ENCODE assay signal across 9 cellular contexts in the genomic region with DNA sequence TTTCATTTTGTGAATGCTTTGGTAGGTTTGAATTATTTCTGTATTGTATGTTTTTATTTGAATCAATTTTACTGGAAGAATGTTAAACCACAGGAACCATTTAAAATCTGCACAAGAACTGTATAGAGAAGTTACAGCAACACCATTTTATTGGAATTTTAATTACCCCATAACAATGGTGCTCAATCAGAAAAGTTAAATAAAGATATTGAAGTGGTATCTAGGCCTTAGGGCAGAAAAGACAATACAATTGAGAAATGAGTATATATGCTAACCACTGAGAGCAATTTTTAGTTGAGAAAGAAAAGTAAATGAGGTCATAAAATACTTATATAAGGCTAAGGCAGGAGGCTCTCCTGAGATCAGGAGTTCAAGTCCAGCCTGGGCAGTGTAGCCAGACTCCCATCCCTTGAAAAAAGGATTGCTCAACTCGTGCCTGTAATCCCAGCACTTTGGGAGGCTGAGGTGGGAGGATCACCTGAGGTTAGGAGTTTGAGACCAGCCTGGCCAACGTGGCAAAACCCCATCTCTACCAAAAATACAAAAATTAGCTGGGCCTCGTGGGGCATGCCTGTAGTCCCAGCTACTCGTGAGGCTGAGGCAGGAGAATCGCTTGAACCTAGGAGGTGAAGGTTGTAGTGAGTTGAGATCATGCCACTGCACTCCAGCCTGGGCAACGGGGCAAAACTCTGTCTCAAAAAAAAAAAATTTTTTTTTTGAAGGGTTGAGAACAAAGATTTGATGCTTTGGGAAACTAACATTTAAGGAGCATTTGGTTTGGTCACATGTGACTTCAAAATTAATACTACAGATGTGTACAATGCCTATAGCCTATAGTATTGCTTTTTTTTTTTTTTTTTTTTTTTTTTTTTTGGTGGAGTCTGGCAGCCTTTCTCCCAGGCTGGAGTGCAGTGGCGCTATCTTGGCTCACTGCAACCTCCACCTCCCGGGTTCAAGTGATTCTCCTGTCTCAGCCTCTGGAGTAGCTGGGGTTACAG. TPM values are rescaled to one million over a fixed set of nuclear protein-coding genes. Genes with fewer than 3 reads are reported as not detected.
DNase-seq lines count a peak whose midpoint lies in the region; ATAC-seq and TF ChIP-seq lines count a peak whose summit lies in the region.
"Had no signal": no experiment of that assay in that cellular context is flagged by ENCODE, and none has a peak within 500 bp of the region (broad histone marks: within the 10 kb centered on the region; RNA-seq: fewer than 3 reads in every experiment).

No MANE protein-coding gene starts in this region.

- H3K9me3 Mint-ChIP-seq in brain: no peaks in the 10 kb centered on the region

- H3K4me1 Mint-ChIP-seq in brain: peaks cover 38% of the 10 kb centered on the region

- H4K20me1 ChIP-seq in SK-N-SH (ENCODE audit: insufficient read depth) (peaks cover 15% of the 10 kb centered on the region; the same call in 1 of the 2 replicates), OCI-LY7 (ENCODE audit: insufficient read depth, low read length) (peaks cover 10% of the 10 kb centered on the region; the same call in 1 of the 2 replicates)

- H3K4me2 ChIP-seq in SK-N-SH: peak overlapping the region; percentile 85
- peak overlapping the region; percentile 99 for H3K4me2 ChIP-seq in OCI-LY7 (ENCODE audit: low read length)

- H3K9me3 ChIP-seq in SK-N-SH (no peaks in the 10 kb centered on the region), OCI-LY7 (ENCODE audit: low read length) (0 out of 2 replicates have a peak, but pooled peaks cover 4% of the 10 kb centered on the region), psoas muscle (no peaks in the 10 kb centered on the region)

- intact Hi-C loops in OCI-LY7 (cut with micrococcal nuclease; ENCODE audit: unreplicated experiment) (no loop called here), psoas muscle (cut with DNase I) (no loop called here)

- CTCF ChIA-PET in SK-N-SH (lab: Yijun Ruan, JAX): no interaction called here
- CTCF ChIA-PET in OCI-LY7 (lab: Charles Lee; ENCODE audit: unreplicated experiment): no interaction called here

- ATAC-seq in SK-N-SH treated with all-trans-retinoic acid at 6 μM for 48 hours: no peak
- no peak for ATAC-seq in psoas muscle
- no peak for ATAC-seq in HG02571 (IDR thresholded peaks at IDR 0.05; ENCODE audit: unreplicated experiment)
- no peak for ATAC-seq in HG03432 (IDR thresholded peaks at IDR 0.05; ENCODE audit: unreplicated experiment)

- peak overlapping the region; percentile 93; the same call in 1 of the 2 replicates for H3K9ac ChIP-seq in SK-N-SH

- no peak for TF ChIP-seq CTCF in SK-N-SH (IDR thresholded peaks at IDR 0.05)
- TF ChIP-seq CTCF in OCI-LY7 (conservative IDR thresholded peaks at IDR 0.05; ENCODE audit: low read length): no peak
- TF ChIP-seq CTCF in brain (conservative IDR thresholded peaks at IDR 0.05): no peak
- TF ChIP-seq CTCF in psoas muscle (IDR thresholded peaks at IDR 0.05): no peak

- peak overlapping the region; percentile 10 to 95 (median 71) for H3K27ac Mint-ChIP-seq in brain

- no peak for TF ChIP-seq EP300 in SK-N-SH (IDR thresholded peaks at IDR 0.05; ENCODE audit: borderline replicate concordance in 1 of 2, low read depth in 1 of 2, low read length in 1 of 2)

- H3K9me2 ChIP-seq in SK-N-SH (no peaks in the 10 kb centered on the region), OCI-LY7 (ENCODE audit: insufficient read depth, low read length) (no peaks in the 10 kb centered on the region)

- peaks cover 4% of the 10 kb centered on the region for H3K27me3 Mint-ChIP-seq in brain

- H3K27me3 ChIP-seq in SK-N-SH (ENCODE audit: insufficient read depth) (no peaks in the 10 kb centered on the region), psoas muscle (ENCODE audit: insufficient read depth in 3 of 3, low read length in 2 of 3) (no peaks in the 10 kb centered on the region)

- DNase-seq in SK-N-SH (no peak), OCI-LY7 (ENCODE audit: low spot score) (no peak), psoas muscle (no peak), COR-L47 (lab: John Stamatoyannopoulos, UW) (no peak)
- DNase-seq: NCI-H526 had no signal

- H3K36me3 ChIP-seq in SK-N-SH (replicated peaks in 1 of 2; ENCODE audit: control insufficient read depth in 1 of 2, insufficient read depth in 2 of 2, low read length in 1 of 2): no peaks in the 10 kb centered on the region
- peaks cover 22% of the 10 kb centered on the region for H3K36me3 ChIP-seq in OCI-LY7 (ENCODE audit: insufficient read depth, low read length)
- H3K36me3 ChIP-seq in psoas muscle (ENCODE audit: insufficient read depth in 1 of 2, low read depth in 1 of 2): no peaks in the 10 kb centered on the region

- peaks cover 11% of the 10 kb centered on the region for H3F3A ChIP-seq in SK-N-SH (replicated peaks; ENCODE audit: insufficient read depth)

- 91% methylated on average over 8 of the region's 8 CpGs for WGBS in SK-N-SH (ENCODE audit: low lambda C conversion rate)
- 85% methylated on average over 8 of the region's 8 CpGs for WGBS in psoas muscle, 3 donors

- H3K4me3 ChIP-seq in SK-N-SH (ENCODE audit: low read depth in 2 of 2, low read length in 1 of 2) (no peak overlapping the region; a peak in 1 of 4 replicates), OCI-LY7 (ENCODE audit: low read depth, low read length, poor library complexity, severe bottlenecking) (peak overlapping the region; percentile 94), psoas muscle (peak overlapping the region; percentile 89)

- peak overlapping the region; percentile 64 to 97 (median 95) for H3K4me3 Mint-ChIP-seq in brain

- BruUV-seq in OCI-LY7 (replicated peaks; lab: Mats Ljungman, UMichigan): TSS peak; percentile 57

- TF ChIP-seq RAD21 in SK-N-SH (IDR thresholded peaks at IDR 0.05; ENCODE audit: low read length): no peak

- H3K4me1 ChIP-seq in SK-N-SH (ENCODE audit: control insufficient read depth in 1 of 2, insufficient read depth in 2 of 2, low read depth in 1 of 2, low read length in 1 of 2): peaks cover 0 to 10% of the 10 kb centered on the region in 2 experiments; a peak in 2 of 4 replicates
- peaks cover 59% of the 10 kb centered on the region for H3K4me1 ChIP-seq in OCI-LY7 (ENCODE audit: insufficient read depth, low read length, poor library complexity, severe bottlenecking)
- peaks cover 46% of the 10 kb centered on the region for H3K4me1 ChIP-seq in psoas muscle

- H3K36me3 Mint-ChIP-seq in brain: peaks cover 9% of the 10 kb centered on the region

- 0 out of 4 replicates have a peak overlapping the region, but pooled peaks of 1 of the 2 experiments have one; percentile 2 for H3K27ac ChIP-seq in SK-N-SH (ENCODE audit: low read depth in 2 of 2, low read length in 1 of 2)
- peak overlapping the region; percentile 88 for H3K27ac ChIP-seq in OCI-LY7 (ENCODE audit: low read depth, low read length, poor library complexity, severe bottlenecking)
- H3K27ac ChIP-seq in psoas muscle: no peak overlapping the region

- POLR2A ChIA-PET in SK-N-SH (lab: Yijun Ruan, JAX) (no interaction called here), OCI-LY7 (lab: Charles Lee) (no interaction called here)

- peaks cover 72% of the 10 kb centered on the region for H3K79me2 ChIP-seq in SK-N-SH (ENCODE audit: insufficient read depth)
- peaks cover 76% of the 10 kb centered on the region for H3K79me2 ChIP-seq in OCI-LY7 (ENCODE audit: insufficient read depth, low read depth, low read length)

- no peak overlapping the region for H2AFZ ChIP-seq in SK-N-SH (ENCODE audit: low read depth)
- H2AFZ ChIP-seq in OCI-LY7 (ENCODE audit: low read length): no peak overlapping the region

TF ChIP-seq in SK-N-SH, 30 proteins besides CTCF, POLR2A, EP300 and RAD21 (continues in another document):
- no peak for TF ChIP-seq YY1 (IDR thresholded peaks at IDR 0.05; ENCODE audit: low read depth)
- TF ChIP-seq JUND (IDR thresholded peaks at IDR 0.05): no peak
- TF ChIP-seq POLR2AphosphoS5 (IDR thresholded peaks at IDR 0.05; ENCODE audit: low read depth, low read length): no peak
- no peak for TF ChIP-seq RFX5 (IDR thresholded peaks at IDR 0.05; ENCODE audit: low read length)
- TF ChIP-seq NFIC (IDR thresholded peaks at IDR 0.05; ENCODE audit: borderline replicate concordance): no peak
- TF ChIP-seq, protein P1, sequence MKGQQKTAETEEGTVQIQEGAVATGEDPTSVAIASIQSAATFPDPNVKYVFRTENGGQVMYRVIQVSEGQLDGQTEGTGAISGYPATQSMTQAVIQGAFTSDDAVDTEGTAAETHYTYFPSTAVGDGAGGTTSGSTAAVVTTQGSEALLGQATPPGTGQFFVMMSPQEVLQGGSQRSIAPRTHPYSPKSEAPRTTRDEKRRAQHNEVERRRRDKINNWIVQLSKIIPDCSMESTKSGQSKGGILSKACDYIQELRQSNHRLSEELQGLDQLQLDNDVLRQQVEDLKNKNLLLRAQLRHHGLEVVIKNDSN (IDR thresholded peaks at IDR 0.05; ENCODE audit: borderline replicate concordance, low read depth): no peak
- no peak for TF ChIP-seq GABPA (IDR thresholded peaks at IDR 0.05; ENCODE audit: low read depth)
- no peak for TF ChIP-seq RCOR1 (IDR thresholded peaks at IDR 0.05; ENCODE audit: low read length)

TF ChIP-seq in SK-N-SH treated with all-trans-retinoic acid at 6 μM for 48 hours, 23 proteins besides CTCF, POLR2A, EP300 and RAD21 (continues in another document):
- TF ChIP-seq ZC3H10 (CRISPR knock-in tag; IDR thresholded peaks at IDR 0.05) (no peak), PPARA (CRISPR knock-in tag; IDR thresholded peaks at IDR 0.05; ENCODE audit: borderline replicate concordance) (no peak), CSDC2 (CRISPR knock-in tag; IDR thresholded peaks at IDR 0.05) (no peak), OSR1 (CRISPR knock-in tag; IDR thresholded peaks at IDR 0.05) (no peak), BACH2 (CRISPR knock-in tag; IDR thresholded peaks at IDR 0.05; ENCODE audit: borderline replicate concordance) (no peak), CSRNP3 (CRISPR knock-in tag; IDR thresholded peaks at IDR 0.05) (no peak)

RNA-seq across cellular contexts. Expression of gene FOXN2, which starts 2.6 kb away (rescaled TPM):
- polyA plus RNA-seq in SK-N-SH (2012; rRNA removed) (3.3 and 3.5 TPM in 2 replicates), brain (ENCODE audit: insufficient read depth, low read depth, low replicate concordance) (3.5 TPM), psoas muscle (1 to 10 TPM; 2.3 to 5.2 (median 4.0) TPM)
- polyA plus RNA-seq in SK-N-SH (2012; cell fraction: cytosol; rRNA removed): 4.3 and 4.8 TPM in 2 replicates
- 3.7 and 5.1 TPM in 2 replicates for polyA plus RNA-seq in SK-N-SH (2012; cell fraction: nucleus; rRNA removed)
- 24.6 and 29.9 TPM in 2 replicates for total RNA-seq in OCI-LY7 (2014; rRNA removed; shearing (Covaris generic))
- total RNA-seq in OCI-LY7 (2022) (26.4 and 28.4 TPM in 2 replicates), psoas muscle (10 to 100 TPM in 3 of 4 donors, 1 to 10 TPM in 1; 9.1 to 20.5 (median 13.5) TPM)

Comparison
In these comparisons a context has a peak if more than half of its experiments do, and no peak if none do; other contexts are left out.
1. H3K4me3 ChIP-seq: peak in OCI-LY7 (single experiment) and psoas muscle (single experiment); none in SK-N-SH (0 of 2).